Comparison of ENCODE assay signal across 1 cellular context in genomic region chr1:35191429-35192055, GRCh38.
TF ChIP-seq lines count a peak whose summit lies in the region.

No MANE protein-coding gene starts in this region.

TF ChIP-seq in K562, 482 proteins besides CTCF, POLR2A, EP300 and RAD21 (continued from another document):
- no peak for TF ChIP-seq CLOCK (CRISPR knock-in tag; IDR thresholded peaks at IDR 0.05; ENCODE audit: borderline replicate concordance)
- TF ChIP-seq ATF1 (CRISPR knock-in tag; IDR thresholded peaks at IDR 0.05), result no peak
- TF ChIP-seq ATF1 (tag; IDR thresholded peaks at IDR 0.05), result no peak
- TF ChIP-seq XRCC4 (IDR thresholded peaks at IDR 0.05; ENCODE audit: extremely low read depth, insufficient read depth, insufficient read length), result no peak
- TF ChIP-seq SUPT5H (IDR thresholded peaks at IDR 0.05), result peak; percentile 39; the same call in 1 of the 2 replicates
- 0 out of 4 replicates have a peak, but pooled peaks of 1 of the 2 experiments have one; percentile 46 for TF ChIP-seq NRF1 (conservative IDR thresholded peaks at IDR 0.05 in 1 of 2, IDR thresholded peaks at IDR 0.05 in 1 of 2)
- peak in 1 of 2 experiments; percentile 38; a peak in 2 of 4 replicates for TF ChIP-seq MNT (conservative IDR thresholded peaks at IDR 0.05)
- no peak for TF ChIP-seq ZKSCAN8 (CRISPR knock-in tag; IDR thresholded peaks at IDR 0.05)
- TF ChIP-seq CHD2 (IDR thresholded peaks at IDR 0.05; ENCODE audit: low read depth, low read length), result no peak
